Comparison of ENCODE assay signal across 24 cellular contexts in the genomic region with DNA sequence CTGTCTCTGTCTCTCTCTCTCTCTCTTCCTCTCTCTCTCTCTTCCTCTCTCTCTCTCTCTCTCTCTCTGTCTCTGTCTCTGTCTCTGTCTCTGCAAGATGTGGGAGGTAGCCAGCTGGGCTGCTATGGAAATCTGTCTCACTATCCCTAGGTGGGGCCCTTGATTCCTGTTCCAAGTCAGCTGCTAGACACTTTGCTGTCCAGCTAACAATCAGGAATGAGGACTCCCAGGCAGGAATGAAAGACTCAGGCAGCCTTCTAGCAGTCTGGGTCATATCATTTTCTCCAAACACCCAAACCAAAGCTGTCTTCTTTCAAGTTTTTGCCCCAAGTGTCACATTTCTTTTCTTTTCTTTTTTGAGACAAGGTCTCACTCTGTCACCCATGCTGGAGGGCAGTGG. TPM values are rescaled to one million over a fixed set of nuclear protein-coding genes. Genes with fewer than 3 reads are reported as not detected.
DNase-seq lines count a peak whose midpoint lies in the region; ATAC-seq and TF ChIP-seq lines count a peak whose summit lies in the region.
"Had no signal": no experiment of that assay in that cellular context is flagged by ENCODE, and none has a peak within 500 bp of the region (broad histone marks: within the 10 kb centered on the region; RNA-seq: fewer than 3 reads in every experiment).

No MANE protein-coding gene starts in this region.

- H3F3A ChIP-seq in SK-N-SH (replicated peaks; ENCODE audit: insufficient read depth) = no peaks in the 10 kb centered on the region

- POLR2A ChIA-PET in SK-N-SH (lab: Yijun Ruan, JAX) = no interaction called here

- in situ Hi-C loops in SK-MEL-5 (cut with HindIII; ENCODE audit: low pct_unique_long_range_greater_than_20kb, low sequenced_read_pairs) = no loop called here

- H3K4me1 ChIP-seq in SK-N-SH (ENCODE audit: control insufficient read depth in 1 of 2, insufficient read depth in 2 of 2, low read depth in 1 of 2, low read length in 1 of 2) = no peaks in the 10 kb centered on the region
- no peaks in the 10 kb centered on the region for H3K4me1 ChIP-seq in hepatocyte (ENCODE audit: insufficient read depth)
- no peaks in the 10 kb centered on the region for H3K4me1 ChIP-seq in tibial nerve
- H3K4me1 ChIP-seq: BE2C, Caco-2, SJCRH30 had no signal

- TF ChIP-seq CTCF in SK-N-SH (IDR thresholded peaks at IDR 0.05) (no peak), hepatocyte (IDR thresholded peaks at IDR 0.05; ENCODE audit: poor library complexity) (no peak), tibial nerve (IDR thresholded peaks at IDR 0.05) (no peak)

- H3K27ac ChIP-seq in SK-N-SH (ENCODE audit: low read depth in 2 of 2, low read length in 1 of 2) = no peak overlapping the region
- H3K27ac ChIP-seq in hepatocyte = no peak overlapping the region
- H3K27ac ChIP-seq in tibial nerve = no peak overlapping the region
- H3K27ac ChIP-seq: 22Rv1, SJCRH30 had no signal

- H3K4me3 Mint-ChIP-seq in activated T-helper 2 cell treated with anti-CD3 and anti-CD28 coated beads, Interferon-gamma antibody, Interleukin-2, Interleukin-4, amounts not matched to agents 10 μg/mL and 5 μg/mL and 100 μg/mL, durations not matched to agents 14 hours and 24 hours and 36 hours (ENCODE audit: low read depth) = no peak overlapping the region
- H3K4me3 Mint-ChIP-seq: CD4-positive, CD25-positive, alpha-beta regulatory T cell had no signal

- no peak for TF ChIP-seq EP300 in SK-N-SH (IDR thresholded peaks at IDR 0.05; ENCODE audit: borderline replicate concordance in 1 of 2, low read depth in 1 of 2, low read length in 1 of 2)
- TF ChIP-seq EP300 in tibial nerve (IDR thresholded peaks at IDR 0.05) = no peak

- intact Hi-C loops in activated T-helper 2 cell treated with anti-CD3 and anti-CD28 coated beads, Interferon-gamma antibody, Interleukin-2, Interleukin-4, amounts not matched to agents 10 μg/mL and 5 μg/mL and 100 μg/mL, durations not matched to agents 14 hours and 24 hours and 36 hours (cut with micrococcal nuclease) = no loop called here

- no peak overlapping the region for H3K9ac ChIP-seq in SK-N-SH

- no peak overlapping the region for H3K27ac Mint-ChIP-seq in activated T-helper 2 cell treated with anti-CD3 and anti-CD28 coated beads, Interferon-gamma antibody, Interleukin-2, Interleukin-4, amounts not matched to agents 10 μg/mL and 5 μg/mL and 100 μg/mL, durations not matched to agents 14 hours and 24 hours and 36 hours
- H3K27ac Mint-ChIP-seq: CD4-positive, CD25-positive, alpha-beta regulatory T cell had no signal

- DNase-seq in SK-N-SH (no peak), SK-MEL-5 (ENCODE audit: low read depth, low spot score) (peak; percentile 48), hepatocyte (ENCODE audit: low spot score) (peak; percentile 13), NCI-H2227 treated with DMSO at 0.1 percent for 48 hours (lab: John Stamatoyannopoulos, UW) (no peak), tibial nerve (ENCODE audit: low spot score in 2 of 2) (no peak)
- no peak for DNase-seq in activated T-helper 2 cell treated with anti-CD3 and anti-CD28 coated beads, Interferon-gamma antibody, Interleukin-2, Interleukin-4, amounts not matched to agents 10 μg/mL and 5 μg/mL and 100 μg/mL, durations not matched to agents 14 hours and 24 hours and 36 hours (ENCODE audit: low spot score)
- DNase-seq: BE2C; CD4-positive, CD25-positive, alpha-beta regulatory T cell; GF-D8; IMR-90; MM.1S; NCI-H1092; NCI-H1436 treated with DMSO at 0.1 percent for 48 hours; NCI-H2029 treated with DMSO at 0.1 percent for 48 hours; NCI-H2171; NCI-H446; NCI-H69 had no signal

- H3K27me3 ChIP-seq in SK-N-SH (ENCODE audit: insufficient read depth) = peaks cover 14% of the 10 kb centered on the region; the same call in 1 of the 2 replicates
- H3K27me3 ChIP-seq in hepatocyte = no peaks in the 10 kb centered on the region
- no peaks in the 10 kb centered on the region for H3K27me3 ChIP-seq in tibial nerve
- H3K27me3 ChIP-seq: BE2C, SJCRH30 had no signal

- H4K20me1 ChIP-seq in SK-N-SH (ENCODE audit: insufficient read depth) = no peaks in the 10 kb centered on the region
- no peaks in the 10 kb centered on the region for H4K20me1 ChIP-seq in hepatocyte (ENCODE audit: insufficient read depth, poor library complexity, severe bottlenecking)

- H2AFZ ChIP-seq in SK-N-SH (ENCODE audit: low read depth) (no peak overlapping the region), hepatocyte (no peak overlapping the region)

- no peaks in the 10 kb centered on the region for H3K36me3 Mint-ChIP-seq in activated T-helper 2 cell treated with anti-CD3 and anti-CD28 coated beads, Interferon-gamma antibody, Interleukin-2, Interleukin-4, amounts not matched to agents 10 μg/mL and 5 μg/mL and 100 μg/mL, durations not matched to agents 14 hours and 24 hours and 36 hours (ENCODE audit: low read depth)
- H3K36me3 Mint-ChIP-seq: CD4-positive, CD25-positive, alpha-beta regulatory T cell had no signal

- TF ChIP-seq RAD21 in SK-N-SH (IDR thresholded peaks at IDR 0.05; ENCODE audit: low read length) = no peak

- ATAC-seq in SK-N-SH treated with all-trans-retinoic acid at 6 μM for 48 hours (peak; percentile 21; the same call in 1 of the 3 replicates), GM21786 (IDR thresholded peaks at IDR 0.05; ENCODE audit: unreplicated experiment) (no peak)
- ATAC-seq: Panc1 had no signal

- H3K9me2 ChIP-seq in SK-N-SH (no peaks in the 10 kb centered on the region), hepatocyte (replicated peaks; ENCODE audit: insufficient read depth) (no peaks in the 10 kb centered on the region)

- no peaks in the 10 kb centered on the region for H3K27me3 Mint-ChIP-seq in activated T-helper 2 cell treated with anti-CD3 and anti-CD28 coated beads, Interferon-gamma antibody, Interleukin-2, Interleukin-4, amounts not matched to agents 10 μg/mL and 5 μg/mL and 100 μg/mL, durations not matched to agents 14 hours and 24 hours and 36 hours (ENCODE audit: low read depth)

- no peak overlapping the region for H3K4me3 ChIP-seq in SK-N-SH (ENCODE audit: low read depth in 2 of 2, low read length in 1 of 2)
- no peak overlapping the region for H3K4me3 ChIP-seq in hepatocyte
- H3K4me3 ChIP-seq in tibial nerve = no peak overlapping the region
- H3K4me3 ChIP-seq: SJCRH30 had no signal

- no peaks in the 10 kb centered on the region for H3K36me3 ChIP-seq in SK-N-SH (replicated peaks in 1 of 2; ENCODE audit: control insufficient read depth in 1 of 2, insufficient read depth in 2 of 2, low read length in 1 of 2)
- no peaks in the 10 kb centered on the region for H3K36me3 ChIP-seq in hepatocyte (replicated peaks; ENCODE audit: insufficient read depth, low read depth)
- H3K36me3 ChIP-seq in tibial nerve = no peaks in the 10 kb centered on the region
- H3K36me3 ChIP-seq: BE2C, SJCRH30 had no signal

- H3K4me1 Mint-ChIP-seq in activated T-helper 2 cell treated with anti-CD3 and anti-CD28 coated beads, Interferon-gamma antibody, Interleukin-2, Interleukin-4, amounts not matched to agents 10 μg/mL and 5 μg/mL and 100 μg/mL, durations not matched to agents 14 hours and 24 hours and 36 hours (ENCODE audit: low read depth) = no peaks in the 10 kb centered on the region
- H3K4me1 Mint-ChIP-seq: CD4-positive, CD25-positive, alpha-beta regulatory T cell had no signal

- no peaks in the 10 kb centered on the region for H3K9me3 Mint-ChIP-seq in activated T-helper 2 cell treated with anti-CD3 and anti-CD28 coated beads, Interferon-gamma antibody, Interleukin-2, Interleukin-4, amounts not matched to agents 10 μg/mL and 5 μg/mL and 100 μg/mL, durations not matched to agents 14 hours and 24 hours and 36 hours

- no peak for TF ChIP-seq POLR2A in tibial nerve (IDR thresholded peaks at IDR 0.05)

- H3K79me2 ChIP-seq in SK-N-SH (ENCODE audit: insufficient read depth) (no peaks in the 10 kb centered on the region), hepatocyte (no peaks in the 10 kb centered on the region)

- H3K9me3 ChIP-seq in SK-N-SH (no peaks in the 10 kb centered on the region), hepatocyte (ENCODE audit: low read depth) (no peaks in the 10 kb centered on the region), tibial nerve (peaks cover 0 to 4% (median 0%) of the 10 kb centered on the region in 4 donors)
- H3K9me3 ChIP-seq: BE2C, Caco-2, SJCRH30 had no signal

- CTCF ChIA-PET in SK-N-SH (lab: Yijun Ruan, JAX) = interaction anchor here (0.9 kb wide), 1 partner anchor 23 kb away, joined by 4 read pairs; a partner anchor contains a TSS

- H3K4me2 ChIP-seq in SK-N-SH = no peak overlapping the region
- H3K4me2 ChIP-seq in hepatocyte = no peak overlapping the region

RNA-seq across cellular contexts. Expression of a gene that starts 23.2 kb away (rescaled TPM):
- not detected in 2 replicates for polyA plus RNA-seq in SK-N-SH (2012; rRNA removed)
- polyA plus RNA-seq in SK-N-SH (2012; cell fraction: cytosol; rRNA removed) = 0.04 TPM in 1 of 2 replicates, not detected in the other
- polyA plus RNA-seq in SK-N-SH (2012; cell fraction: nucleus; rRNA removed) = 0.04 TPM in 1 of 2 replicates, not detected in the other
- total RNA-seq in SK-MEL-5 (2014; rRNA removed; shearing (Covaris generic)) = not detected in 2 replicates
- polyA plus RNA-seq in SK-MEL-5 (2015; cell fraction: cytosol; rRNA removed) = 0.06 TPM in 1 of 2 replicates, not detected in the other
- polyA plus RNA-seq in SK-MEL-5 (2015; cell fraction: nucleus; rRNA removed) = not detected in 2 replicates
- total RNA-seq in hepatocyte = not detected in 2 replicates
- polyA plus RNA-seq in hepatocyte = not detected in 2 replicates
- total RNA-seq in tibial nerve = not detected
- total RNA-seq in activated T-helper 2 cell treated with anti-CD3 and anti-CD28 coated beads, Interferon-gamma antibody, Interleukin-2, Interleukin-4, amounts not matched to agents 10 μg/mL and 5 μg/mL and 100 μg/mL, durations not matched to agents 14 hours and 24 hours and 36 hours = not detected in 2 replicates
- total RNA-seq: Caco-2; CD4-positive, CD25-positive, alpha-beta regulatory T cell; H1; IMR-90; SJCRH30 had no signal
- polyA plus RNA-seq: IMR-90 had no signal

RNA-seq across cellular contexts. Expression of a gene that starts 23.7 kb away (rescaled TPM):
- polyA plus RNA-seq in SK-N-SH (2012; rRNA removed) (75.4 and 111 TPM in 2 replicates), hepatocyte (79.1 and 79.2 TPM in 2 replicates)
- 49.3 and 74.2 TPM in 2 replicates for polyA plus RNA-seq in SK-N-SH (2012; cell fraction: cytosol; rRNA removed)
- 156 and 220 TPM in 2 replicates for polyA plus RNA-seq in SK-N-SH (2012; cell fraction: nucleus; rRNA removed)
- 83.2 and 91.1 TPM in 2 replicates for total RNA-seq in SK-MEL-5 (2014; rRNA removed; shearing (Covaris generic))
- 136 and 150 TPM in 2 replicates for polyA plus RNA-seq in SK-MEL-5 (2015; cell fraction: cytosol; rRNA removed)
- polyA plus RNA-seq in SK-MEL-5 (2015; cell fraction: nucleus; rRNA removed) = 95.3 and 96.7 TPM in 2 replicates
- total RNA-seq in hepatocyte (61.6 and 63.0 TPM in 2 replicates), tibial nerve (100 to 1,000 TPM; 107 to 116 (median 110) TPM)
- 192 and 196 TPM in 2 replicates for total RNA-seq in activated T-helper 2 cell treated with anti-CD3 and anti-CD28 coated beads, Interferon-gamma antibody, Interleukin-2, Interleukin-4, amounts not matched to agents 10 μg/mL and 5 μg/mL and 100 μg/mL, durations not matched to agents 14 hours and 24 hours and 36 hours

RNA-seq across cellular contexts. Expression of a gene that starts 40.9 kb away (rescaled TPM):
- polyA plus RNA-seq in SK-N-SH (2012; rRNA removed) = 0.82 and 0.91 TPM in 2 replicates
- 0.12 and 0.25 TPM in 2 replicates for polyA plus RNA-seq in SK-N-SH (2012; cell fraction: cytosol; rRNA removed)
- 8.4 and 9.5 TPM in 2 replicates for polyA plus RNA-seq in SK-N-SH (2012; cell fraction: nucleus; rRNA removed)
- total RNA-seq in SK-MEL-5 (2014; rRNA removed; shearing (Covaris generic)) = 2.0 and 3.1 TPM in 2 replicates
- polyA plus RNA-seq in SK-MEL-5 (2015; cell fraction: cytosol; rRNA removed) = 1.1 and 1.9 TPM in 2 replicates
- polyA plus RNA-seq in SK-MEL-5 (2015; cell fraction: nucleus; rRNA removed) = 18.8 and 21.0 TPM in 2 replicates
- 0.13 and 1.2 TPM in 2 replicates for total RNA-seq in hepatocyte
- polyA plus RNA-seq in hepatocyte = 2.9 and 5.5 TPM in 2 replicates
- total RNA-seq in tibial nerve = 1 to 10 TPM in 3 of 4 donors, under 1 TPM in 1; 0.66 to 6.3 (median 2.3) TPM
- total RNA-seq in activated T-helper 2 cell treated with anti-CD3 and anti-CD28 coated beads, Interferon-gamma antibody, Interleukin-2, Interleukin-4, amounts not matched to agents 10 μg/mL and 5 μg/mL and 100 μg/mL, durations not matched to agents 14 hours and 24 hours and 36 hours = 5.7 and 6.1 TPM in 2 replicates
- total RNA-seq: IMR-90 had no signal
- polyA plus RNA-seq: CD4-positive, CD25-positive, alpha-beta regulatory T cell had no signal

RNA-seq across cellular contexts. Expression of a gene that starts 47.3 kb away (rescaled TPM):
- polyA plus RNA-seq in SK-N-SH (2012; rRNA removed) (44.0 and 45.2 TPM in 2 replicates), hepatocyte (28.9 and 44.9 TPM in 2 replicates)
- polyA plus RNA-seq in SK-N-SH (2012; cell fraction: cytosol; rRNA removed) = 20.9 and 24.8 TPM in 2 replicates
- 151 and 182 TPM in 2 replicates for polyA plus RNA-seq in SK-N-SH (2012; cell fraction: nucleus; rRNA removed)
- 51.6 and 52.9 TPM in 2 replicates for total RNA-seq in SK-MEL-5 (2014; rRNA removed; shearing (Covaris generic))
- polyA plus RNA-seq in SK-MEL-5 (2015; cell fraction: cytosol; rRNA removed) = 50.0 and 53.6 TPM in 2 replicates
- 158 and 202 TPM in 2 replicates for polyA plus RNA-seq in SK-MEL-5 (2015; cell fraction: nucleus; rRNA removed)
- total RNA-seq in hepatocyte (24.9 and 26.7 TPM in 2 replicates), tibial nerve (10 to 100 TPM; 33.2 to 75.9 (median 54.2) TPM)
- total RNA-seq in activated T-helper 2 cell treated with anti-CD3 and anti-CD28 coated beads, Interferon-gamma antibody, Interleukin-2, Interleukin-4, amounts not matched to agents 10 μg/mL and 5 μg/mL and 100 μg/mL, durations not matched to agents 14 hours and 24 hours and 36 hours = 74.0 and 84.3 TPM in 2 replicates

RNA-seq across cellular contexts. Expression of a gene that starts 53.5 kb away (rescaled TPM):
- polyA plus RNA-seq in SK-N-SH (2012; rRNA removed) (871 and 1,383 TPM in 2 replicates), hepatocyte (917 and 990 TPM in 2 replicates)
- polyA plus RNA-seq in SK-N-SH (2012; cell fraction: cytosol; rRNA removed) = 933 and 1,018 TPM in 2 replicates
- polyA plus RNA-seq in SK-N-SH (2012; cell fraction: nucleus; rRNA removed) = 319 and 414 TPM in 2 replicates
- total RNA-seq in SK-MEL-5 (2014; rRNA removed; shearing (Covaris generic)) = 613 and 661 TPM in 2 replicates
- polyA plus RNA-seq in SK-MEL-5 (2015; cell fraction: cytosol; rRNA removed) = 438 and 566 TPM in 2 replicates
- 100 and 113 TPM in 2 replicates for polyA plus RNA-seq in SK-MEL-5 (2015; cell fraction: nucleus; rRNA removed)
- total RNA-seq in hepatocyte (637 and 1,059 TPM in 2 replicates), tibial nerve (100 to 1,000 TPM; 552 to 780 (median 644) TPM)
- 996 and 1,031 TPM in 2 replicates for total RNA-seq in activated T-helper 2 cell treated with anti-CD3 and anti-CD28 coated beads, Interferon-gamma antibody, Interleukin-2, Interleukin-4, amounts not matched to agents 10 μg/mL and 5 μg/mL and 100 μg/mL, durations not matched to agents 14 hours and 24 hours and 36 hours

Comparison
In these comparisons a context has a peak if more than half of its experiments do, and no peak if none do; other contexts are left out.
1. DNase-seq: peak in SK-MEL-5 (single experiment) and hepatocyte (single experiment); none in SK-N-SH (single experiment), NCI-H2227 treated with DMSO at 0.1 percent for 48 hours (single experiment), tibial nerve (0 of 2) and activated T-helper 2 cell treated with anti-CD3 and anti-CD28 coated beads, Interferon-gamma antibody, Interleukin-2, Interleukin-4, amounts not matched to agents 10 μg/mL and 5 μg/mL and 100 μg/mL, durations not matched to agents 14 hours and 24 hours and 36 hours (single experiment).